Comparison of ENCODE assay signal across 10 cellular contexts in genomic region chr21:31713973-31714740, GRCh38. TPM values are rescaled to one million over a fixed set of nuclear protein-coding genes. Genes with fewer than 3 reads are reported as not detected.
A peak's percentile ranks its signal among the peaks of the same experiment; 100 is the strongest.
DNase-seq lines count a peak whose midpoint lies in the region; ATAC-seq and TF ChIP-seq lines count a peak whose summit lies in the region.
"Had no signal": no experiment of that assay in that cellular context is flagged by ENCODE, and none has a peak within 500 bp of the region (broad histone marks: within the 10 kb centered on the region; RNA-seq: fewer than 3 reads in every experiment).

No MANE protein-coding gene starts in this region.

- peak; percentile 87 for ATAC-seq in activated CD8-positive, alpha-beta T cell treated with anti-CD3 and anti-CD28 coated beads for 36 hours
- no peak for ATAC-seq in activated CD8-positive, alpha-beta T cell treated with anti-CD3 and anti-CD28 coated beads, Interleukin-2, amount 10 ng/mL, durations not matched to agents 7 days and 5 days
- ATAC-seq in HG03103 (IDR thresholded peaks at IDR 0.05; ENCODE audit: low read depth, unreplicated experiment): peak; percentile 44
- ATAC-seq: right lobe of liver had no signal

- TF ChIP-seq CTCF in activated CD8-positive, alpha-beta T cell treated with anti-CD3 and anti-CD28 coated beads for 36 hours (IDR thresholded peaks at IDR 0.05): no peak
- no peak for TF ChIP-seq CTCF in progenitor cell of endocrine pancreas (IDR thresholded peaks at IDR 0.05; ENCODE audit: unreplicated experiment)

- POLR2A ChIA-PET in activated CD8-positive, alpha-beta T cell treated with anti-CD3 and anti-CD28 coated beads for 36 hours (lab: Charles Lee): no interaction called here
- POLR2A ChIA-PET in activated CD8-positive, alpha-beta T cell treated with anti-CD3 and anti-CD28 coated beads, Interleukin-2, amount 10 ng/mL, durations not matched to agents 7 days and 5 days (lab: Charles Lee): interaction anchor here (1.0 kb wide), 1 partner anchor 17 kb away, joined by 3 read pairs; no protein-coding TSS in a partner anchor

- CTCF ChIA-PET in activated CD8-positive, alpha-beta T cell treated with anti-CD3 and anti-CD28 coated beads for 36 hours (lab: Charles Lee): no interaction called here
- CTCF ChIA-PET in activated CD8-positive, alpha-beta T cell treated with anti-CD3 and anti-CD28 coated beads, Interleukin-2, amount 10 ng/mL, durations not matched to agents 7 days and 5 days (lab: Charles Lee): no interaction called here

- peaks cover 6% of the 10 kb centered on the region for H3K36me3 Mint-ChIP-seq in activated CD8-positive, alpha-beta T cell treated with anti-CD3 and anti-CD28 coated beads for 36 hours (ENCODE audit: low read depth)
- peaks cover 9% of the 10 kb centered on the region for H3K36me3 Mint-ChIP-seq in activated CD8-positive, alpha-beta T cell treated with anti-CD3 and anti-CD28 coated beads, Interleukin-2, amount 10 ng/mL, durations not matched to agents 7 days and 5 days (ENCODE audit: low read depth)
- H3K36me3 Mint-ChIP-seq in activated T-helper 2 cell treated with anti-CD3 and anti-CD28 coated beads, Interferon-gamma antibody, Interleukin-2, Interleukin-4, amounts not matched to agents 10 μg/mL and 5 μg/mL and 100 μg/mL, durations not matched to agents 14 hours and 24 hours and 36 hours (ENCODE audit: low read depth): peaks cover 4% of the 10 kb centered on the region
- H3K36me3 Mint-ChIP-seq in progenitor cell of endocrine pancreas (ENCODE audit: insufficient read depth): peaks cover 2% of the 10 kb centered on the region

- H3K4me1 Mint-ChIP-seq in activated CD8-positive, alpha-beta T cell treated with anti-CD3 and anti-CD28 coated beads for 36 hours (ENCODE audit: low read depth): peaks cover 76% of the 10 kb centered on the region
- H3K4me1 Mint-ChIP-seq in activated CD8-positive, alpha-beta T cell treated with anti-CD3 and anti-CD28 coated beads, Interleukin-2, amount 10 ng/mL, durations not matched to agents 7 days and 5 days (ENCODE audit: low read depth): peaks cover 38% of the 10 kb centered on the region
- peaks cover 39% of the 10 kb centered on the region for H3K4me1 Mint-ChIP-seq in activated T-helper 2 cell treated with anti-CD3 and anti-CD28 coated beads, Interferon-gamma antibody, Interleukin-2, Interleukin-4, amounts not matched to agents 10 μg/mL and 5 μg/mL and 100 μg/mL, durations not matched to agents 14 hours and 24 hours and 36 hours (ENCODE audit: low read depth)
- H3K4me1 Mint-ChIP-seq in progenitor cell of endocrine pancreas (ENCODE audit: low read depth): peaks cover 24% of the 10 kb centered on the region

- no peak for DNase-seq in activated CD8-positive, alpha-beta T cell treated with anti-CD3 and anti-CD28 coated beads for 36 hours
- DNase-seq in activated CD8-positive, alpha-beta T cell treated with anti-CD3 and anti-CD28 coated beads, Interleukin-2, amount 10 ng/mL, durations not matched to agents 7 days and 5 days: no peak
- no peak for DNase-seq in activated T-helper 2 cell treated with anti-CD3 and anti-CD28 coated beads, Interferon-gamma antibody, Interleukin-2, Interleukin-4, amounts not matched to agents 10 μg/mL and 5 μg/mL and 100 μg/mL, durations not matched to agents 14 hours and 24 hours and 36 hours (ENCODE audit: low spot score)
- DNase-seq in progenitor cell of endocrine pancreas (ENCODE audit: low spot score, unreplicated experiment) (no peak), NCI-H446 treated with DMSO at 0.1 percent for 48 hours (lab: John Stamatoyannopoulos, UW) (no peak), ureter (ENCODE audit: low spot score) (no peak), HPDE6-E6E7 (ENCODE audit: extremely low spot score) (no peak)
- DNase-seq: NCI-H345, right lobe of liver had no signal

- intact Hi-C loops in activated CD8-positive, alpha-beta T cell treated with anti-CD3 and anti-CD28 coated beads for 36 hours (cut with micrococcal nuclease): no loop called here
- intact Hi-C loops in activated T-helper 2 cell treated with anti-CD3 and anti-CD28 coated beads, Interferon-gamma antibody, Interleukin-2, Interleukin-4, amounts not matched to agents 10 μg/mL and 5 μg/mL and 100 μg/mL, durations not matched to agents 14 hours and 24 hours and 36 hours (cut with micrococcal nuclease): loop anchor here (1.0 to 10.0 kb wide), 5 partner anchors 11 to 579 kb away; no protein-coding TSS in a partner anchor

- H3K27ac Mint-ChIP-seq in activated CD8-positive, alpha-beta T cell treated with anti-CD3 and anti-CD28 coated beads for 36 hours: peak overlapping the region; percentile 79
- no peak overlapping the region for H3K27ac Mint-ChIP-seq in activated CD8-positive, alpha-beta T cell treated with anti-CD3 and anti-CD28 coated beads, Interleukin-2, amount 10 ng/mL, durations not matched to agents 7 days and 5 days
- peak overlapping the region; percentile 87 for H3K27ac Mint-ChIP-seq in activated T-helper 2 cell treated with anti-CD3 and anti-CD28 coated beads, Interferon-gamma antibody, Interleukin-2, Interleukin-4, amounts not matched to agents 10 μg/mL and 5 μg/mL and 100 μg/mL, durations not matched to agents 14 hours and 24 hours and 36 hours
- H3K27ac Mint-ChIP-seq in progenitor cell of endocrine pancreas: peak overlapping the region; percentile 0

- no peaks in the 10 kb centered on the region for H3K9me3 Mint-ChIP-seq in activated CD8-positive, alpha-beta T cell treated with anti-CD3 and anti-CD28 coated beads for 36 hours
- no peaks in the 10 kb centered on the region for H3K9me3 Mint-ChIP-seq in activated CD8-positive, alpha-beta T cell treated with anti-CD3 and anti-CD28 coated beads, Interleukin-2, amount 10 ng/mL, durations not matched to agents 7 days and 5 days (ENCODE audit: insufficient read depth)
- no peaks in the 10 kb centered on the region for H3K9me3 Mint-ChIP-seq in activated T-helper 2 cell treated with anti-CD3 and anti-CD28 coated beads, Interferon-gamma antibody, Interleukin-2, Interleukin-4, amounts not matched to agents 10 μg/mL and 5 μg/mL and 100 μg/mL, durations not matched to agents 14 hours and 24 hours and 36 hours
- H3K9me3 Mint-ChIP-seq in progenitor cell of endocrine pancreas (ENCODE audit: low read depth): no peaks in the 10 kb centered on the region

- H3K27me3 Mint-ChIP-seq in activated CD8-positive, alpha-beta T cell treated with anti-CD3 and anti-CD28 coated beads for 36 hours: no peaks in the 10 kb centered on the region
- no peaks in the 10 kb centered on the region for H3K27me3 Mint-ChIP-seq in activated CD8-positive, alpha-beta T cell treated with anti-CD3 and anti-CD28 coated beads, Interleukin-2, amount 10 ng/mL, durations not matched to agents 7 days and 5 days (ENCODE audit: low read depth)
- no peaks in the 10 kb centered on the region for H3K27me3 Mint-ChIP-seq in activated T-helper 2 cell treated with anti-CD3 and anti-CD28 coated beads, Interferon-gamma antibody, Interleukin-2, Interleukin-4, amounts not matched to agents 10 μg/mL and 5 μg/mL and 100 μg/mL, durations not matched to agents 14 hours and 24 hours and 36 hours (ENCODE audit: low read depth)
- H3K27me3 Mint-ChIP-seq in progenitor cell of endocrine pancreas: no peaks in the 10 kb centered on the region

- no peak overlapping the region for H3K4me3 Mint-ChIP-seq in activated CD8-positive, alpha-beta T cell treated with anti-CD3 and anti-CD28 coated beads for 36 hours
- no peak overlapping the region for H3K4me3 Mint-ChIP-seq in activated CD8-positive, alpha-beta T cell treated with anti-CD3 and anti-CD28 coated beads, Interleukin-2, amount 10 ng/mL, durations not matched to agents 7 days and 5 days
- H3K4me3 Mint-ChIP-seq in activated T-helper 2 cell treated with anti-CD3 and anti-CD28 coated beads, Interferon-gamma antibody, Interleukin-2, Interleukin-4, amounts not matched to agents 10 μg/mL and 5 μg/mL and 100 μg/mL, durations not matched to agents 14 hours and 24 hours and 36 hours (ENCODE audit: low read depth): no peak overlapping the region
- no peak overlapping the region for H3K4me3 Mint-ChIP-seq in progenitor cell of endocrine pancreas (ENCODE audit: low read depth)

RNA-seq across cellular contexts. Expression of gene SCAF4, which starts 17.8 kb away (rescaled TPM):
- 10 to 100 TPM; 48.6 to 49.3 TPM for total RNA-seq in activated CD8-positive, alpha-beta T cell treated with anti-CD3 and anti-CD28 coated beads for 36 hours
- 10 to 100 TPM; 53.2 TPM for total RNA-seq in activated CD8-positive, alpha-beta T cell treated with anti-CD3 and anti-CD28 coated beads, Interleukin-2, amount 10 ng/mL, durations not matched to agents 7 days and 5 days
- 55.8 and 60.1 TPM in 2 replicates for total RNA-seq in activated T-helper 2 cell treated with anti-CD3 and anti-CD28 coated beads, Interferon-gamma antibody, Interleukin-2, Interleukin-4, amounts not matched to agents 10 μg/mL and 5 μg/mL and 100 μg/mL, durations not matched to agents 14 hours and 24 hours and 36 hours
- total RNA-seq in progenitor cell of endocrine pancreas: 60.0 and 65.5 TPM in 2 replicates
- 44.2 TPM for total RNA-seq in ureter

RNA-seq across cellular contexts. Expression of gene SOD1, which starts 54.7 kb away (rescaled TPM):
- total RNA-seq in activated CD8-positive, alpha-beta T cell treated with anti-CD3 and anti-CD28 coated beads for 36 hours: 100 to 1,000 TPM; 277 to 286 TPM
- total RNA-seq in activated CD8-positive, alpha-beta T cell treated with anti-CD3 and anti-CD28 coated beads, Interleukin-2, amount 10 ng/mL, durations not matched to agents 7 days and 5 days: 100 to 1,000 TPM; 229 to 234 TPM
- total RNA-seq in activated T-helper 2 cell treated with anti-CD3 and anti-CD28 coated beads, Interferon-gamma antibody, Interleukin-2, Interleukin-4, amounts not matched to agents 10 μg/mL and 5 μg/mL and 100 μg/mL, durations not matched to agents 14 hours and 24 hours and 36 hours: 284 and 286 TPM in 2 replicates
- total RNA-seq in progenitor cell of endocrine pancreas (164 and 176 TPM in 2 replicates), ureter (192 TPM)
